8 cellular contexts compared by ENCODE assay signal in genomic region chr12:118714051-118714460, GRCh38.
DNase-seq lines count a peak whose midpoint lies in the region; ATAC-seq and TF ChIP-seq lines count a peak whose summit lies in the region.

No MANE protein-coding gene starts in this region.

- peak; percentile 35 for DNase-seq in stimulated activated CD4-positive, alpha-beta T cell treated with anti-CD3 and anti-CD28 coated beads, Interleukin-15, amount 100 ng/mL, for 24 hours
- no peak for DNase-seq in stimulated activated CD4-positive, alpha-beta T cell treated with anti-CD3 and anti-CD28 coated beads, Interleukin-4, amount 100 ng/mL, for 4 hours
- peak; percentile 73 for DNase-seq in NCI-H2227 (lab: John Stamatoyannopoulos, UW; ENCODE audit: unreplicated experiment)
- DNase-seq in adrenal gland, result peak in 6 of 7 donors; percentile 18 to 61 (median 24)
- peak; percentile 60 for DNase-seq in nephron progenitor cell

- H3K9me3 Mint-ChIP-seq in nephron progenitor cell, result no peaks in the 10 kb centered on the region

- TF ChIP-seq CTCF in adrenal gland (IDR thresholded peaks at IDR 0.05) (peak; percentile 18 to 48 (median 38)), nephron progenitor cell (IDR thresholded peaks at IDR 0.05) (peak; percentile 61)

- H3K27me3 Mint-ChIP-seq in nephron progenitor cell (ENCODE audit: low read depth, poor library complexity), result peaks cover 7% of the 10 kb centered on the region

- 6 to 15% (median 9%) methylated on average over 5 of the region's 5 CpGs for WGBS in adrenal gland, 4 donors

- no peaks in the 10 kb centered on the region for H3K36me3 Mint-ChIP-seq in nephron progenitor cell (ENCODE audit: low read depth)

- H3K4me1 ChIP-seq in adrenal gland (replicated peaks in 1 of 2), result no peaks in the 10 kb centered on the region

- H3K36me3 ChIP-seq in adrenal gland (replicated peaks in 1 of 2), result no peaks in the 10 kb centered on the region

- no peaks in the 10 kb centered on the region for H3K9me3 ChIP-seq in adrenal gland (replicated peaks in 1 of 3)

- H3K27ac Mint-ChIP-seq in nephron progenitor cell, result no peak overlapping the region

- TF ChIP-seq POLR2A in adrenal gland (IDR thresholded peaks at IDR 0.05), result no peak

- no peak overlapping the region for H3K4me3 ChIP-seq in adrenal gland

- no peaks in the 10 kb centered on the region for H3K4me1 Mint-ChIP-seq in nephron progenitor cell

- peaks cover 13% of the 10 kb centered on the region for H3K27me3 ChIP-seq in adrenal gland

- ATAC-seq in HG02885 (IDR thresholded peaks at IDR 0.05; ENCODE audit: poor library complexity, unreplicated experiment) (peak; percentile 56), HG03045 (IDR thresholded peaks at IDR 0.05; ENCODE audit: unreplicated experiment) (no peak)
- ATAC-seq in activated CD4-positive, CD25-positive, alpha-beta regulatory T cell treated with anti-CD3 and anti-CD28 coated beads, Interleukin-2, amount 50 U/mL, for 24 hours, result no peak

- intact Hi-C loops in adrenal gland (cut with DNase I), result no loop called here

- H3K4me3 Mint-ChIP-seq in nephron progenitor cell, result no peak overlapping the region

- no peak overlapping the region for H3K27ac ChIP-seq in adrenal gland

Comparison
In these comparisons a context has a peak if more than half of its experiments do, and no peak if none do; other contexts are left out.
1. DNase-seq: peak in stimulated activated CD4-positive, alpha-beta T cell treated with anti-CD3 and anti-CD28 coated beads, Interleukin-15, amount 100 ng/mL, for 24 hours (single experiment), NCI-H2227 (single experiment), adrenal gland (6 of 7) and nephron progenitor cell (single experiment); none in stimulated activated CD4-positive, alpha-beta T cell treated with anti-CD3 and anti-CD28 coated beads, Interleukin-4, amount 100 ng/mL, for 4 hours (0 of 2).